Comparison of ENCODE assay signal across 12 cellular contexts in genomic region chr20:31548823-31549512, GRCh38. TPM values are rescaled to one million over a fixed set of nuclear protein-coding genes. Genes with fewer than 3 reads are reported as not detected.
DNase-seq lines count a peak whose midpoint lies in the region; ATAC-seq, FAIRE-seq and TF ChIP-seq lines count a peak whose summit lies in the region.
"Had no signal": no experiment of that assay in that cellular context is flagged by ENCODE, and none has a peak within 500 bp of the region (broad histone marks: within the 10 kb centered on the region; RNA-seq: fewer than 3 reads in every experiment).

No MANE protein-coding gene starts in this region.

- H3K9me3 Mint-ChIP-seq in activated naive CD4-positive, alpha-beta T cell treated with anti-CD3 and anti-CD28 coated beads, Interleukin-2, amount 10 ng/mL, durations not matched to agents 7 days and 5 days = no peaks in the 10 kb centered on the region
- no peaks in the 10 kb centered on the region for H3K9me3 Mint-ChIP-seq in stimulated activated naive B cell treated with anti-CD40 and anti-IgM and Interleukin-4, amounts not matched to agents 10 μg/mL and 1 μg/mL and 100 μg/mL, for 72 hours

- H3K9me3 ChIP-seq in PC-9 (ENCODE audit: insufficient read depth, low read depth) (no peaks in the 10 kb centered on the region), H1 (ENCODE audit: insufficient read depth in 2 of 2, low read depth in 1 of 2, low read length in 1 of 2) (no peaks in the 10 kb centered on the region; a peak in 1 of 4 replicates)

- H3K36me3 ChIP-seq in PC-9 (ENCODE audit: low read depth) = peaks cover 43% of the 10 kb centered on the region
- peaks cover 26 to 52% (median 45%) of the 10 kb centered on the region in 4 experiments; a peak in 7 of 8 replicates for H3K36me3 ChIP-seq in H1 (ENCODE audit: control insufficient read depth in 2 of 4, insufficient read depth in 4 of 4, low read length in 3 of 4)

- H4K91ac ChIP-seq in H1 (replicated peaks; ENCODE audit: insufficient read length, low read length) = no peak overlapping the region

- ATAC-seq in stimulated activated naive B cell treated with anti-CD40 and anti-IgM and Interleukin-4, amounts not matched to agents 10 μg/mL and 1 μg/mL and 100 μg/mL, for 72 hours (replicated peaks) = no peak

- FAIRE-seq in H1 (lab: Jason Lieb, UNC) = no peak

- WGBS in H1 (ENCODE audit: extremely low coverage in 1 of 2, insufficient coverage in 1 of 2, insufficient read length in 1 of 2, insufficient replicate concordance in 2 of 2, low coverage in 1 of 2, low lambda C conversion rate in 2 of 2, missing lambda C conversion rate in 1 of 2), 2 experiments = 92% methylated on average over 11 of the region's 11 CpGs; no CpG with 5 or more reads in 1 of the 2 experiments

- peaks cover 64% of the 10 kb centered on the region for H3K36me3 Mint-ChIP-seq in activated naive CD4-positive, alpha-beta T cell treated with anti-CD3 and anti-CD28 coated beads, Interleukin-2, amount 10 ng/mL, durations not matched to agents 7 days and 5 days
- peaks cover 51 to 70% of the 10 kb centered on the region in 2 donors for H3K36me3 Mint-ChIP-seq in stimulated activated naive B cell treated with anti-CD40 and anti-IgM and Interleukin-4, amounts not matched to agents 10 μg/mL and 1 μg/mL and 100 μg/mL, for 72 hours

- no TSS peak for BruUV-seq in PC-9 (replicated peaks; lab: Mats Ljungman, UMichigan)

- H3K4me3 ChIP-seq in PC-9 (peak overlapping the region; percentile 61; the same call in 1 of the 2 replicates), H1 (ENCODE audit: extremely low read depth in 1 of 4, insufficient read depth in 2 of 4, low read depth in 3 of 4, low read length in 4 of 4) (peak overlapping the region in 1 of 4 experiments; percentile 79; a peak in 1 of 8 replicates)
- H3K4me3 ChIP-seq: lung had no signal

- H3K14ac ChIP-seq in H1 (ENCODE audit: insufficient read length) = no peak overlapping the region

- H3K9me2 ChIP-seq in PC-9 (ENCODE audit: insufficient read depth) = no peaks in the 10 kb centered on the region

- H4K20me1 ChIP-seq in PC-9 (ENCODE audit: insufficient read depth) = no peaks in the 10 kb centered on the region
- peaks cover 0 to 3% of the 10 kb centered on the region in 2 experiments for H4K20me1 ChIP-seq in H1 (replicated peaks in 1 of 2; ENCODE audit: control insufficient read depth in 1 of 2, insufficient read depth in 2 of 2, low read length in 2 of 2)

- POLR2A ChIA-PET in PC-9 (lab: Charles Lee; ENCODE audit: unreplicated experiment) (no interaction called here), H1 (lab: Charles Lee; ENCODE audit: partially characterized antibody) (interaction anchor here (1.0 to 4.1 kb wide), 5 partner anchors 9 to 26 kb away, joined by 3 to 24 read pairs (median 11); no protein-coding TSS in a partner anchor)

- no peak for TF ChIP-seq POLR2A in H1 (IDR thresholded peaks at IDR 0.05; ENCODE audit: control extremely low read depth in 1 of 2, low read depth in 2 of 2, low read length in 2 of 2)

- H3K4me1 ChIP-seq in PC-9 (replicated peaks; ENCODE audit: insufficient read depth) = peaks cover 50% of the 10 kb centered on the region
- no peaks in the 10 kb centered on the region; a peak in 3 of 7 replicates for H3K4me1 ChIP-seq in H1 (replicated peaks in 1 of 4; ENCODE audit: control insufficient read depth in 3 of 4, insufficient read depth in 4 of 4, low read length in 3 of 4)

- DNase-seq in activated naive CD4-positive, alpha-beta T cell treated with anti-CD3 and anti-CD28 coated beads, Interleukin-2, amount 10 ng/mL, durations not matched to agents 7 days and 5 days = no peak
- no peak for DNase-seq in activated naive CD4-positive, alpha-beta T cell treated with anti-CD3 and anti-CD28 coated beads, Interleukin-2, amount 50 U/mL, for 16 hours
- DNase-seq in PC-9 (no peak), H1 (ENCODE audit: low read depth in 1 of 2, low spot score in 2 of 2) (no peak), head of caudate nucleus (no peak), kidney glomerular epithelial cell (lab: John Stamatoyannopoulos, UW) (no peak)
- no peak for DNase-seq in stimulated activated naive B cell treated with anti-CD40 and anti-IgM and Interleukin-4, amounts not matched to agents 10 μg/mL and 1 μg/mL and 100 μg/mL, for 72 hours
- no peak for DNase-seq in stimulated activated CD4-positive, alpha-beta T cell treated with anti-CD3 and anti-CD28 coated beads, Interleukin-15, amount 100 ng/mL, for 24 hours
- DNase-seq: C1 segment of cervical spinal cord, foreskin melanocyte had no signal

- no peak for TF ChIP-seq RAD21 in H1 (IDR thresholded peaks at IDR 0.05 in 1 of 2, conservative IDR thresholded peaks at IDR 0.05 in 1 of 2; ENCODE audit: low read depth in 2 of 2, low read length in 2 of 2)

- H3K27me3 Mint-ChIP-seq in activated naive CD4-positive, alpha-beta T cell treated with anti-CD3 and anti-CD28 coated beads, Interleukin-2, amount 10 ng/mL, durations not matched to agents 7 days and 5 days = no peaks in the 10 kb centered on the region
- no peaks in the 10 kb centered on the region for H3K27me3 Mint-ChIP-seq in stimulated activated naive B cell treated with anti-CD40 and anti-IgM and Interleukin-4, amounts not matched to agents 10 μg/mL and 1 μg/mL and 100 μg/mL, for 72 hours

- peaks cover 60% of the 10 kb centered on the region for H3F3A ChIP-seq in PC-9 (ENCODE audit: insufficient read depth, low read depth)

- H3K4me2 ChIP-seq in PC-9 (peak overlapping the region; percentile 75), H1 (ENCODE audit: insufficient read depth in 1 of 2, low read depth in 2 of 2, low read length in 2 of 2) (no peak overlapping the region)

- peak overlapping the region; percentile 93 for H3K27ac Mint-ChIP-seq in activated naive CD4-positive, alpha-beta T cell treated with anti-CD3 and anti-CD28 coated beads, Interleukin-2, amount 10 ng/mL, durations not matched to agents 7 days and 5 days
- H3K27ac Mint-ChIP-seq in stimulated activated naive B cell treated with anti-CD40 and anti-IgM and Interleukin-4, amounts not matched to agents 10 μg/mL and 1 μg/mL and 100 μg/mL, for 72 hours = peak overlapping the region; percentile 97

- H2BK20ac ChIP-seq in H1 (ENCODE audit: low read length) = no peak overlapping the region

- no peaks in the 10 kb centered on the region for H3K27me3 ChIP-seq in PC-9 (ENCODE audit: insufficient read depth, low read depth)
- H3K27me3 ChIP-seq in H1 (replicated peaks in 1 of 4; ENCODE audit: control insufficient read depth in 3 of 4, extremely low read depth in 1 of 4, insufficient read depth in 3 of 4, low read length in 3 of 4) = no peaks in the 10 kb centered on the region
- H3K27me3 ChIP-seq: cardiac muscle cell had no signal

- no peak overlapping the region for H2BK5ac ChIP-seq in H1 (ENCODE audit: low read depth, low read length)

- H4K5ac ChIP-seq in H1 (ENCODE audit: insufficient read length, low read depth, low read length) = no peak overlapping the region

- H3K4ac ChIP-seq in H1 (replicated peaks; ENCODE audit: insufficient read length, low read depth, low read length) = no peak overlapping the region

- no peak overlapping the region for H3K18ac ChIP-seq in H1 (ENCODE audit: extremely low read depth, low read length)

- H3K56ac ChIP-seq in H1 (replicated peaks; ENCODE audit: insufficient read length, low read depth, low read length) = no peak overlapping the region

- H3K9ac ChIP-seq in H1 (replicated peaks in 1 of 4; ENCODE audit: extremely low read depth in 1 of 4, low read depth in 3 of 4, low read length in 3 of 4) = no peak overlapping the region

- H2BK12ac ChIP-seq in H1 (ENCODE audit: low read depth, low read length) = no peak overlapping the region

- no peak overlapping the region for H2BK120ac ChIP-seq in H1 (replicated peaks; ENCODE audit: low read depth, low read length)

- no peak for TF ChIP-seq EP300 in H1 (IDR thresholded peaks at IDR 0.05; ENCODE audit: borderline replicate concordance in 1 of 2, low read depth in 2 of 2, low read length in 2 of 2)

- no peaks in the 10 kb centered on the region for H3K79me1 ChIP-seq in H1 (ENCODE audit: low read depth, low read length)

- TF ChIP-seq CTCF in PC-9 (conservative IDR thresholded peaks at IDR 0.05) = no peak
- no peak for TF ChIP-seq CTCF in H1 (IDR thresholded peaks at IDR 0.05; ENCODE audit: control extremely low read depth in 1 of 3, insufficient read depth in 1 of 3, low read depth in 1 of 3, low read length in 3 of 3)

- H3K23me2 ChIP-seq in H1 (ENCODE audit: low read depth, low read length) = no peaks in the 10 kb centered on the region

- intact Hi-C loops in PC-9 (cut with micrococcal nuclease; ENCODE audit: unreplicated experiment) (no loop called here), head of caudate nucleus (cut with DNase I) (no loop called here)

- CTCF ChIA-PET in activated naive CD4-positive, alpha-beta T cell treated with anti-CD3 and anti-CD28 coated beads, Interleukin-2, amount 10 ng/mL, durations not matched to agents 7 days and 5 days (lab: Charles Lee) = interaction anchor here (0.9 to 1.3 kb wide), 3 partner anchors 8 to 15 kb away, joined by 3 to 4 read pairs (median 4); no protein-coding TSS in a partner anchor
- CTCF ChIA-PET in PC-9 (lab: Charles Lee) (interaction anchor here (0.6 kb wide), 1 partner anchor 150 kb away, joined by 3 read pairs; no protein-coding TSS in a partner anchor), H1 (lab: Charles Lee; ENCODE audit: partially characterized antibody) (interaction anchor here (15.1 kb wide), 1 partner anchor 10 kb away, joined by 170 read pairs; no protein-coding TSS in a partner anchor)

- H3K79me2 ChIP-seq in PC-9 (ENCODE audit: low read depth) (peaks cover 58% of the 10 kb centered on the region), H1 (ENCODE audit: control insufficient read depth in 1 of 2, insufficient read depth in 2 of 2, low read length in 2 of 2) (peaks cover 0 to 19% of the 10 kb centered on the region in 2 experiments; a peak in 2 of 4 replicates)

- peak overlapping the region; percentile 47; the same call in 1 of the 2 replicates for H4K8ac ChIP-seq in H1 (ENCODE audit: extremely low read depth, insufficient read depth, low read length)

- H2BK15ac ChIP-seq in H1 (ENCODE audit: low read length) = no peak overlapping the region

- no peak overlapping the region for H3K23ac ChIP-seq in H1 (ENCODE audit: insufficient read length)

- peak overlapping the region; percentile 82 for H3K4me3 Mint-ChIP-seq in activated naive CD4-positive, alpha-beta T cell treated with anti-CD3 and anti-CD28 coated beads, Interleukin-2, amount 10 ng/mL, durations not matched to agents 7 days and 5 days
- peak overlapping the region; percentile 91 to 93 for H3K4me3 Mint-ChIP-seq in stimulated activated naive B cell treated with anti-CD40 and anti-IgM and Interleukin-4, amounts not matched to agents 10 μg/mL and 1 μg/mL and 100 μg/mL, for 72 hours

- H2AFZ ChIP-seq in PC-9 (no peak overlapping the region), H1 (ENCODE audit: low read length) (no peak overlapping the region)

- no peak overlapping the region for H2AK5ac ChIP-seq in H1 (ENCODE audit: low read depth, low read length)

- no peak overlapping the region for H3K27ac ChIP-seq in PC-9
- no peak overlapping the region for H3K27ac ChIP-seq in H1 (ENCODE audit: low read depth, low read length)

- peaks cover 23% of the 10 kb centered on the region for H3K4me1 Mint-ChIP-seq in activated naive CD4-positive, alpha-beta T cell treated with anti-CD3 and anti-CD28 coated beads, Interleukin-2, amount 10 ng/mL, durations not matched to agents 7 days and 5 days
- peaks cover 12 to 15% of the 10 kb centered on the region in 2 donors for H3K4me1 Mint-ChIP-seq in stimulated activated naive B cell treated with anti-CD40 and anti-IgM and Interleukin-4, amounts not matched to agents 10 μg/mL and 1 μg/mL and 100 μg/mL, for 72 hours

RNA-seq across cellular contexts. Expression of gene HM13, which starts 34.7 kb away (rescaled TPM):
- total RNA-seq in PC-9 (2021) = 220 and 272 TPM in 2 replicates
- 118 TPM in 2 replicates for total RNA-seq in H1 (2021; fragmentation: NEBNext Ultra II Directional; extraction: Animal tissue kit (Norgen Biotek cat#: 25700))
- 183 and 189 TPM in 2 replicates for polyA plus RNA-seq in H1 (2011; rRNA removed)
- polyA plus RNA-seq in H1 (2011; cell fraction: cytosol; rRNA removed) = 125 TPM
- 156 TPM for polyA plus RNA-seq in H1 (2011; cell fraction: nucleus; rRNA removed)
- polyA plus RNA-seq in H1 (2012, experiment 1 of 2) = 139 to 179 TPM (median 167 TPM) in 4 replicates
- polyA plus RNA-seq in H1 (2012, experiment 2 of 2) = 235 TPM
- polyA plus RNA-seq in H1 (2013, experiment 1 of 2) = 174 TPM
- 181 TPM for polyA plus RNA-seq in H1 (2013, experiment 2 of 2)
- polyA minus RNA-seq in H1 (2011; rRNA and poly(A)+ RNA removed) = 182 and 185 TPM in 2 replicates
- polyA minus RNA-seq in H1 (2011; cell fraction: cytosol; rRNA and poly(A)+ RNA removed) = 109 TPM
- 159 TPM for polyA minus RNA-seq in H1 (2011; cell fraction: nucleus; rRNA and poly(A)+ RNA removed)

RNA-seq across cellular contexts. Expression of gene ID1, which starts 56.1 kb away (rescaled TPM):
- total RNA-seq in PC-9 (2021) = 74.4 and 164 TPM in 2 replicates
- total RNA-seq in H1 (2021; fragmentation: NEBNext Ultra II Directional; extraction: Animal tissue kit (Norgen Biotek cat#: 25700)) = 120 and 131 TPM in 2 replicates
- 357 and 566 TPM in 2 replicates for polyA plus RNA-seq in H1 (2011; rRNA removed)
- 348 TPM for polyA plus RNA-seq in H1 (2011; cell fraction: cytosol; rRNA removed)
- polyA plus RNA-seq in H1 (2011; cell fraction: nucleus; rRNA removed) = 267 TPM
- polyA plus RNA-seq in H1 (2012, experiment 1 of 2) = 86.5 to 154 TPM (median 117 TPM) in 4 replicates
- polyA plus RNA-seq in H1 (2012, experiment 2 of 2) = 207 TPM
- polyA plus RNA-seq in H1 (2013, experiment 1 of 2) = 89.8 TPM
- 87.6 TPM for polyA plus RNA-seq in H1 (2013, experiment 2 of 2)
- polyA minus RNA-seq in H1 (2011; rRNA and poly(A)+ RNA removed) = 27.5 and 45.7 TPM in 2 replicates
- polyA minus RNA-seq in H1 (2011; cell fraction: cytosol; rRNA and poly(A)+ RNA removed) = 181 TPM
- 200 TPM for polyA minus RNA-seq in H1 (2011; cell fraction: nucleus; rRNA and poly(A)+ RNA removed)
